In genomic region chr4:109912706-109913621, GRCh38 we compare ENCODE assay signal across 8 cellular contexts. TPM values are rescaled to one million over a fixed set of nuclear protein-coding genes. Genes with fewer than 3 reads are reported as not detected.
DNase-seq lines count a peak whose midpoint lies in the region; TF ChIP-seq lines count a peak whose summit lies in the region.

TSS of gene EGF (plus strand) at chr4:109912883. CDS start at chr4:109913336, 453 bp downstream.

- H3K4ac ChIP-seq in neuronal stem cell (ENCODE audit: low read length) = no peak within 1 kb of the TSS

- no peaks in the 10 kb centered on the region for H3K79me1 ChIP-seq in neuronal stem cell (ENCODE audit: low read depth, low read length)

- H3K27ac ChIP-seq in neuronal stem cell (replicated peaks; ENCODE audit: low read length) = peak within 1 kb of the TSS; percentile 81
- H3K27ac ChIP-seq in Peyer's patch = no peak within 1 kb of the TSS

- peak within 1 kb of the TSS; percentile 4 for H3K4me3 ChIP-seq in NT2/D1 (ENCODE audit: insufficient read length, low read depth)
- no peak within 1 kb of the TSS for H3K4me3 ChIP-seq in fibroblast of pulmonary artery (replicated peaks; ENCODE audit: low read depth, low read length)
- peak within 1 kb of the TSS in 1 of 2 donors; percentile 72 for H3K4me3 ChIP-seq in neuronal stem cell (ENCODE audit: low read length in 2 of 2)
- no peak within 1 kb of the TSS for H3K4me3 ChIP-seq in Peyer's patch

- TF ChIP-seq POLR2A in Peyer's patch (IDR thresholded peaks at IDR 0.05) = no peak

- H4K91ac ChIP-seq in neuronal stem cell (ENCODE audit: low read depth, low read length, poor library complexity) = no peak within 1 kb of the TSS

- CTCF ChIA-PET in activated CD4-positive, alpha-beta memory T cell treated with anti-CD3 and anti-CD28 coated beads for 36 hours (lab: Charles Lee) = interaction anchor here (1.0 kb wide), 1 partner anchor 65 kb away, joined by 3 read pairs; no protein-coding TSS in a partner anchor

- no peak within 1 kb of the TSS for H3K18ac ChIP-seq in neuronal stem cell (ENCODE audit: low read length)

- H4K8ac ChIP-seq in neuronal stem cell (ENCODE audit: low read depth, low read length) = no peak within 1 kb of the TSS

- H3K36me3 Mint-ChIP-seq in activated CD4-positive, alpha-beta memory T cell treated with anti-CD3 and anti-CD28 coated beads for 36 hours = no peaks in the 10 kb centered on the region

- H3K27me3 Mint-ChIP-seq in activated CD4-positive, alpha-beta memory T cell treated with anti-CD3 and anti-CD28 coated beads for 36 hours = peaks cover 15% of the 10 kb centered on the region

- no peak within 1 kb of the TSS for H3K4me3 Mint-ChIP-seq in activated CD4-positive, alpha-beta memory T cell treated with anti-CD3 and anti-CD28 coated beads for 36 hours

- H2AFZ ChIP-seq in neuronal stem cell (ENCODE audit: low read length) = peak within 1 kb of the TSS; percentile 80

- H3K27ac Mint-ChIP-seq in activated CD4-positive, alpha-beta memory T cell treated with anti-CD3 and anti-CD28 coated beads for 36 hours = no peak within 1 kb of the TSS

- TF ChIP-seq CTCF in fibroblast of pulmonary artery (IDR thresholded peaks at IDR 0.05; ENCODE audit: low read length, missing control alignments) = no peak
- no peak for TF ChIP-seq CTCF in Peyer's patch (IDR thresholded peaks at IDR 0.05)

- no peak within 1 kb of the TSS for H2BK15ac ChIP-seq in neuronal stem cell (ENCODE audit: low read length)

- WGBS in neuronal stem cell (ENCODE audit: extremely low coverage in 2 of 2, insufficient read length in 2 of 2, insufficient replicate concordance in 1 of 2), 2 donors = no CpG with 5 or more reads among the region's 9 CpGs

- H3K23ac ChIP-seq in neuronal stem cell (ENCODE audit: low read depth, low read length, poor library complexity) = no peak within 1 kb of the TSS

- no peak within 1 kb of the TSS for H2BK120ac ChIP-seq in neuronal stem cell (ENCODE audit: low read depth, low read length)

- H3K4me1 ChIP-seq in NT2/D1 (ENCODE audit: insufficient read depth, insufficient read length) (no peaks in the 10 kb centered on the region), neuronal stem cell (ENCODE audit: control insufficient read depth in 2 of 2, insufficient read depth in 1 of 2, low read depth in 1 of 2, low read length in 2 of 2) (peaks cover 11 to 13% of the 10 kb centered on the region in 2 donors), Peyer's patch (peaks cover 0 to 4% (median 0%) of the 10 kb centered on the region in 4 donors)

- POLR2A ChIA-PET in activated CD4-positive, alpha-beta memory T cell treated with anti-CD3 and anti-CD28 coated beads for 36 hours (lab: Charles Lee) = no interaction called here

- no peak within 1 kb of the TSS for H2BK12ac ChIP-seq in neuronal stem cell (ENCODE audit: low read length)

- H2AK5ac ChIP-seq in neuronal stem cell (ENCODE audit: low read depth, low read length) = no peak within 1 kb of the TSS

- no peak within 1 kb of the TSS for H2BK5ac ChIP-seq in neuronal stem cell (ENCODE audit: low read length)

- H3K4me2 ChIP-seq in neuronal stem cell (ENCODE audit: insufficient read depth, low read length, poor library complexity, severe bottlenecking) = peak within 1 kb of the TSS; percentile 49

- H3K4me1 Mint-ChIP-seq in activated CD4-positive, alpha-beta memory T cell treated with anti-CD3 and anti-CD28 coated beads for 36 hours (ENCODE audit: low read depth) = no peaks in the 10 kb centered on the region

- H3K14ac ChIP-seq in neuronal stem cell (ENCODE audit: low read length) = no peak within 1 kb of the TSS

- H3K27me3 ChIP-seq in NT2/D1 (ENCODE audit: insufficient read depth, insufficient read length) = no peaks in the 10 kb centered on the region
- no peaks in the 10 kb centered on the region for H3K27me3 ChIP-seq in neuronal stem cell (ENCODE audit: control insufficient read depth in 3 of 3, insufficient read depth in 3 of 3, low read depth in 1 of 3, low read length in 3 of 3)
- no peaks in the 10 kb centered on the region for H3K27me3 ChIP-seq in Peyer's patch

- H3K9ac ChIP-seq in NT2/D1 (ENCODE audit: insufficient read length, low read depth) (no peak within 1 kb of the TSS), neuronal stem cell (ENCODE audit: low read depth, low read length, poor library complexity) (no peak within 1 kb of the TSS)

- no peaks in the 10 kb centered on the region for H3K9me3 Mint-ChIP-seq in activated CD4-positive, alpha-beta memory T cell treated with anti-CD3 and anti-CD28 coated beads for 36 hours

- H3K9me3 ChIP-seq in NT2/D1 (ENCODE audit: insufficient read depth, low read length) (no peaks in the 10 kb centered on the region), neuronal stem cell (replicated peaks in 1 of 2; ENCODE audit: control insufficient read depth in 2 of 2, insufficient read depth in 1 of 2, low read depth in 1 of 2, low read length in 2 of 2) (no peaks in the 10 kb centered on the region), Peyer's patch (no peaks in the 10 kb centered on the region)

- intact Hi-C loops in activated CD4-positive, alpha-beta memory T cell treated with anti-CD3 and anti-CD28 coated beads for 36 hours (cut with micrococcal nuclease) = no loop called here

- H3K36me3 ChIP-seq in NT2/D1 (ENCODE audit: insufficient read depth, insufficient read length, low read length) = no peaks in the 10 kb centered on the region
- no peaks in the 10 kb centered on the region for H3K36me3 ChIP-seq in neuronal stem cell (replicated peaks in 1 of 2; ENCODE audit: control insufficient read depth in 2 of 2, insufficient read depth in 2 of 2, low read length in 2 of 2)
- H3K36me3 ChIP-seq in Peyer's patch = no peaks in the 10 kb centered on the region

- peak; percentile 81 for DNase-seq in ELF-1 (ENCODE audit: low read depth, low spot score)
- DNase-seq in NT2/D1 (ENCODE audit: low read depth, low spot score) = no peak
- peak; percentile 47 for DNase-seq in fibroblast of pulmonary artery (ENCODE audit: low read depth)
- peak; percentile 41 for DNase-seq in neuronal stem cell (ENCODE audit: low spot score)
- DNase-seq in Peyer's patch = no peak
- no peak for DNase-seq in stimulated activated CD4-positive, alpha-beta T cell treated with anti-CD3 and anti-CD28 coated beads, Interleukin-2, amount 100 ng/mL, for 24 hours
- no peak for DNase-seq in activated CD4-positive, alpha-beta memory T cell treated with anti-CD3 and anti-CD28 coated beads for 36 hours
- no peak for DNase-seq in stimulated activated CD4-positive, alpha-beta T cell treated with anti-CD3 and anti-CD28 coated beads, Interleukin-2, amount 100 ng/mL, for 48 hours

RNA-seq across cellular contexts. Expression of gene EGF, which starts in this region (rescaled TPM):
- 12.8 TPM for polyA plus RNA-seq in neuronal stem cell (2013, experiment 1 of 2)
- polyA plus RNA-seq in neuronal stem cell (2013, experiment 2 of 2) = 13.1 TPM
- total RNA-seq in Peyer's patch = 10 to 100 TPM in 1 of 4 donors, 1 to 10 TPM in 2, under 1 TPM in 1; 0.80 to 14.1 (median 5.2) TPM
- total RNA-seq in activated CD4-positive, alpha-beta memory T cell treated with anti-CD3 and anti-CD28 coated beads for 36 hours = not detected

Comparison
In these comparisons a context has a peak if more than half of its experiments do, and no peak if none do; other contexts are left out.
1. DNase-seq: peak in ELF-1 (single experiment), fibroblast of pulmonary artery (single experiment) and neuronal stem cell (single experiment); none in NT2/D1 (single experiment), Peyer's patch (0 of 3), stimulated activated CD4-positive, alpha-beta T cell treated with anti-CD3 and anti-CD28 coated beads, Interleukin-2, amount 100 ng/mL, for 24 hours (0 of 2), activated CD4-positive, alpha-beta memory T cell treated with anti-CD3 and anti-CD28 coated beads for 36 hours (single experiment) and stimulated activated CD4-positive, alpha-beta T cell treated with anti-CD3 and anti-CD28 coated beads, Interleukin-2, amount 100 ng/mL, for 48 hours (0 of 2).